ENCODE assay signal across 9 cellular contexts in the genomic region with DNA sequence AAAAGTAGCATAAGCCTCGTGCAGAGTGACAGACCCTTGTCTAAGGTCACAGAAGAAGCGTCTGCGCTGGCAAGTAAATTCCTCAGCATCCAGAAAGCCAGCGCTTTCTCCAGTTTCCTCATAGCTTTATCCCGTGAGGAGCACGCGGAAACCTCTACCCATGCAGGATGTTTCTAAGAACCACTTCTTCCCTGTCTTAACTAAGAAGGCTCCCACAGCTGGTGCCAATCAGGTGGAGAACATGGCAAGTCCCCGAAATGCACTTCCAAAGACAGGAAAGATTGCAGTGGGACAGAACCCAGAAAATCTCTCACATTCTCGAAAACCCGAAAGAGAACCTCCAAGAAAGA. TPM values are rescaled to one million over a fixed set of nuclear protein-coding genes. Genes with fewer than 3 reads are reported as not detected.
DNase-seq lines count a peak whose midpoint lies in the region; ATAC-seq and TF ChIP-seq lines count a peak whose summit lies in the region.
"Had no signal": no experiment of that assay in that cellular context is flagged by ENCODE, and none has a peak within 500 bp of the region (broad histone marks: within the 10 kb centered on the region; RNA-seq: fewer than 3 reads in every experiment).

No MANE protein-coding gene starts in this region.

- H3K4me3 ChIP-seq in mammary epithelial cell (replicated peaks in 1 of 3; ENCODE audit: insufficient read depth in 1 of 3, low read depth in 2 of 3, low read length in 3 of 3) (peak overlapping the region; percentile 81 to 94 (median 92)), muscle layer of colon (ENCODE audit: low read depth in 1 of 2, low read length in 2 of 2) (peak overlapping the region; percentile 63 to 93)

- peaks cover 79% of the 10 kb centered on the region for H3K79me2 ChIP-seq in mammary epithelial cell (ENCODE audit: insufficient read depth, low read length)

- H3K27me3 Mint-ChIP-seq in activated CD8-positive, alpha-beta T cell treated with anti-CD3 and anti-CD28 coated beads, Interleukin-2, amount 10 ng/mL, durations not matched to agents 7 days and 5 days (ENCODE audit: low read depth): no peaks in the 10 kb centered on the region

- peak overlapping the region; percentile 84 for H3K27ac ChIP-seq in mammary epithelial cell (ENCODE audit: insufficient read depth, low read depth, low read length)
- H3K27ac ChIP-seq in muscle layer of colon (ENCODE audit: low read depth, low read length): peak overlapping the region; percentile 87

- peak overlapping the region; percentile 88 for H3K9ac ChIP-seq in mammary epithelial cell (ENCODE audit: insufficient read depth, low read length)
- H3K9ac ChIP-seq in muscle layer of colon (ENCODE audit: low read length): peak overlapping the region; percentile 79

- no peak overlapping the region for H3K27ac Mint-ChIP-seq in activated CD8-positive, alpha-beta T cell treated with anti-CD3 and anti-CD28 coated beads, Interleukin-2, amount 10 ng/mL, durations not matched to agents 7 days and 5 days
- H3K27ac Mint-ChIP-seq: T-helper 1 cell treated with Interleukin-12 subunit alpha and Interleukin-12 subunit beta and Interleukin-4 antibody, amounts not matched to agents 30 μg/mL and 1 μg/mL, for 36 hours had no signal

- 0% methylated on average over 7 of the region's 10 CpGs for WGBS in mammary epithelial cell (ENCODE audit: low coverage, missing lambda C conversion rate)

- H3K4me1 ChIP-seq in mammary epithelial cell (ENCODE audit: insufficient read depth, low read length) (peaks cover 10% of the 10 kb centered on the region), muscle layer of colon (ENCODE audit: insufficient read depth, low read length) (peaks cover 34% of the 10 kb centered on the region)

- H3K9me3 ChIP-seq in mammary epithelial cell (replicated peaks; ENCODE audit: insufficient read depth, low read length) (no peaks in the 10 kb centered on the region), muscle layer of colon (ENCODE audit: low read length) (no peaks in the 10 kb centered on the region)

- CTCF ChIA-PET in mammary epithelial cell (lab: Charles Lee; ENCODE audit: low non-redundant PET): no interaction called here
- CTCF ChIA-PET in activated CD8-positive, alpha-beta T cell treated with anti-CD3 and anti-CD28 coated beads, Interleukin-2, amount 10 ng/mL, durations not matched to agents 7 days and 5 days (lab: Charles Lee): interaction anchor here (1.0 to 1.8 kb wide), 4 partner anchors 22 to 64 kb away, joined by 3 to 8 read pairs (median 4); no protein-coding TSS in a partner anchor

- peaks cover 47% of the 10 kb centered on the region for H3K36me3 Mint-ChIP-seq in activated CD8-positive, alpha-beta T cell treated with anti-CD3 and anti-CD28 coated beads, Interleukin-2, amount 10 ng/mL, durations not matched to agents 7 days and 5 days (ENCODE audit: low read depth)

- H2AFZ ChIP-seq in mammary epithelial cell (ENCODE audit: low read depth, low read length): peak overlapping the region; percentile 63

- H3K27me3 ChIP-seq in mammary epithelial cell (ENCODE audit: insufficient read depth, low read length) (no peaks in the 10 kb centered on the region), muscle layer of colon (ENCODE audit: control insufficient read depth in 1 of 2, insufficient read depth in 2 of 2, low read length in 2 of 2) (no peaks in the 10 kb centered on the region)

- dilution Hi-C loops in mammary epithelial cell (cut with HindIII; ENCODE audit: low sequenced_read_pairs): no loop called here

- peak overlapping the region; percentile 96 for H3K4me2 ChIP-seq in mammary epithelial cell (ENCODE audit: insufficient read depth, low read depth, low read length)

- H3K36me3 ChIP-seq in mammary epithelial cell (ENCODE audit: insufficient read depth, low read length) (peaks cover 15% of the 10 kb centered on the region), muscle layer of colon (ENCODE audit: insufficient read depth, low read length) (peaks cover 31% of the 10 kb centered on the region)

- POLR2A ChIA-PET in activated CD8-positive, alpha-beta T cell treated with anti-CD3 and anti-CD28 coated beads, Interleukin-2, amount 10 ng/mL, durations not matched to agents 7 days and 5 days (lab: Charles Lee): interaction anchor here (1.0 to 4.7 kb wide), 13 partner anchors 8 to 130 kb away, joined by 4 to 47 read pairs (median 8); a partner anchor contains a TSS

- intact Hi-C loops in mammary epithelial cell (cut with micrococcal nuclease): loop anchor here (10.0 kb wide), 1 partner anchor 127 kb away; a partner anchor contains a TSS

- TF ChIP-seq CTCF in mammary epithelial cell (conservative IDR thresholded peaks at IDR 0.05 in 1 of 2, IDR thresholded peaks at IDR 0.05 in 1 of 2; ENCODE audit: extremely low read depth in 1 of 2, insufficient read depth in 1 of 2, low read depth in 1 of 2, low read length in 2 of 2): no peak

- peak; percentile 0 for ATAC-seq in HG03039 (IDR thresholded peaks at IDR 0.05; ENCODE audit: unreplicated experiment)
- ATAC-seq in activated CD8-positive, alpha-beta T cell treated with anti-CD3 and anti-CD28 coated beads, Interleukin-2, amount 10 ng/mL, durations not matched to agents 7 days and 5 days: no peak
- ATAC-seq in HG03175 (IDR thresholded peaks at IDR 0.05; ENCODE audit: unreplicated experiment): no peak

- no peaks in the 10 kb centered on the region for H4K20me1 ChIP-seq in mammary epithelial cell (ENCODE audit: insufficient read depth, low read length)

- in situ Hi-C loops in mammary epithelial cell (cut with MboI; ENCODE audit: low sequenced_read_pairs in 2 of 2): no loop called here

- TSS peak; percentile 55 for BruUV-seq in mammary epithelial cell (replicated peaks; lab: Mats Ljungman, UMichigan)

- no peak overlapping the region for H3K4me3 Mint-ChIP-seq in activated CD8-positive, alpha-beta T cell treated with anti-CD3 and anti-CD28 coated beads, Interleukin-2, amount 10 ng/mL, durations not matched to agents 7 days and 5 days
- H3K4me3 Mint-ChIP-seq: T-helper 1 cell treated with Interleukin-12 subunit alpha and Interleukin-12 subunit beta and Interleukin-4 antibody, amounts not matched to agents 30 μg/mL and 1 μg/mL, for 36 hours had no signal

- DNase-seq in GM04503 (ENCODE audit: low read depth) (peak; percentile 18), mammary epithelial cell (no peak), occipital lobe (lab: John Stamatoyannopoulos, UW) (no peak), kidney glomerular epithelial cell (lab: John Stamatoyannopoulos, UW) (no peak)
- no peak for DNase-seq in activated CD8-positive, alpha-beta T cell treated with anti-CD3 and anti-CD28 coated beads, Interleukin-2, amount 10 ng/mL, durations not matched to agents 7 days and 5 days

- H3K9me3 Mint-ChIP-seq in activated CD8-positive, alpha-beta T cell treated with anti-CD3 and anti-CD28 coated beads, Interleukin-2, amount 10 ng/mL, durations not matched to agents 7 days and 5 days (ENCODE audit: insufficient read depth): no peaks in the 10 kb centered on the region
- H3K9me3 Mint-ChIP-seq: T-helper 1 cell treated with Interleukin-12 subunit alpha and Interleukin-12 subunit beta and Interleukin-4 antibody, amounts not matched to agents 30 μg/mL and 1 μg/mL, for 36 hours had no signal

- peaks cover 32% of the 10 kb centered on the region for H3K4me1 Mint-ChIP-seq in activated CD8-positive, alpha-beta T cell treated with anti-CD3 and anti-CD28 coated beads, Interleukin-2, amount 10 ng/mL, durations not matched to agents 7 days and 5 days (ENCODE audit: low read depth)

RNA-seq across cellular contexts. Expression of a gene that starts 1.0 kb away (rescaled TPM):
- total RNA-seq in mammary epithelial cell: 10 to 100 TPM in 1 of 2 donors, 1 to 10 TPM in 1; 4.2 to 11.9 TPM
- 2.5 TPM for polyA plus RNA-seq in mammary epithelial cell
- 2.0 TPM for polyA minus RNA-seq in mammary epithelial cell
- total RNA-seq in activated CD8-positive, alpha-beta T cell treated with anti-CD3 and anti-CD28 coated beads, Interleukin-2, amount 10 ng/mL, durations not matched to agents 7 days and 5 days: 10 to 100 TPM; 27.0 to 28.0 TPM
- total RNA-seq in occipital lobe: 64.1 TPM

RNA-seq across cellular contexts. Expression of a gene that starts 52.7 kb away (rescaled TPM):
- total RNA-seq in mammary epithelial cell (100 to 1,000 TPM in 1 of 2 donors, 10 to 100 TPM in 1; 69.8 to 157 TPM), occipital lobe (42.9 TPM)
- 199 TPM for polyA plus RNA-seq in mammary epithelial cell
- 268 TPM for polyA minus RNA-seq in mammary epithelial cell
- 100 to 1,000 TPM; 257 to 275 TPM for total RNA-seq in activated CD8-positive, alpha-beta T cell treated with anti-CD3 and anti-CD28 coated beads, Interleukin-2, amount 10 ng/mL, durations not matched to agents 7 days and 5 days
